In genomic region chr1:168342572-168343280, GRCh38 we compare ENCODE assay signal across 8 cellular contexts.
A peak's percentile ranks its signal among the peaks of the same experiment; 100 is the strongest.
DNase-seq lines count a peak whose midpoint lies in the region; TF ChIP-seq lines count a peak whose summit lies in the region.

No MANE protein-coding gene starts in this region.

- DNase-seq in HEK293T (ENCODE audit: extremely low spot score) = peak; percentile 83
- DNase-seq in MV-4-11 (lab: John Stamatoyannopoulos, UW) = peak; percentile 60
- peak; percentile 75 for DNase-seq in SK-N-DZ (ENCODE audit: low spot score)
- peak; percentile 92 for DNase-seq in activated naive CD4-positive, alpha-beta T cell treated with anti-CD3 and anti-CD28 coated beads for 36 hours
- peak; percentile 82 for DNase-seq in glomerular visceral epithelial cell (ENCODE audit: extremely low spot score)
- peak; percentile 90 to 94 (median 92) for DNase-seq in ovary
- peak; percentile 81 to 87 for DNase-seq in thyroid gland

- TF ChIP-seq CTCF in ovary (IDR thresholded peaks at IDR 0.05) (peak; percentile 81 to 89 (median 85)), thyroid gland (IDR thresholded peaks at IDR 0.05) (peak; percentile 53 to 82 (median 70))

- no peak overlapping the region for H3K27ac Mint-ChIP-seq in activated naive CD4-positive, alpha-beta T cell treated with anti-CD3 and anti-CD28 coated beads for 36 hours

- H3K4me3 Mint-ChIP-seq in activated naive CD4-positive, alpha-beta T cell treated with anti-CD3 and anti-CD28 coated beads for 36 hours = no peak overlapping the region

- TF ChIP-seq POLR2A in ovary (IDR thresholded peaks at IDR 0.05) (no peak), thyroid gland (IDR thresholded peaks at IDR 0.05) (no peak)

- TF ChIP-seq EP300 in ovary (IDR thresholded peaks at IDR 0.05) = no peak

- H3K27ac ChIP-seq in ovary (peak overlapping the region in 1 of 2 donors; percentile 44), thyroid gland (no peak overlapping the region)

- H3K36me3 Mint-ChIP-seq in activated naive CD4-positive, alpha-beta T cell treated with anti-CD3 and anti-CD28 coated beads for 36 hours (ENCODE audit: low read depth) = no peaks in the 10 kb centered on the region

- CTCF ChIA-PET in HEK293T (lab: Yijun Ruan, JAX) = interaction anchor here (0.6 to 2.5 kb wide), 23 partner anchors 8 to 1007 kb away, joined by 3 to 19 read pairs (median 4); no protein-coding TSS in a partner anchor
- CTCF ChIA-PET in activated naive CD4-positive, alpha-beta T cell treated with anti-CD3 and anti-CD28 coated beads for 36 hours (lab: Charles Lee) = interaction anchor here (0.6 to 5.2 kb wide), 54 partner anchors 9 to 1024 kb away, joined by 3 to 72 read pairs (median 5); partner anchors contain the start of gene SFT2D2

- H3K36me3 ChIP-seq in ES-I3 (ENCODE audit: insufficient read depth, low read length) (no peaks in the 10 kb centered on the region), ovary (no peaks in the 10 kb centered on the region), thyroid gland (no peaks in the 10 kb centered on the region)

- H3K9me3 Mint-ChIP-seq in activated naive CD4-positive, alpha-beta T cell treated with anti-CD3 and anti-CD28 coated beads for 36 hours = no peaks in the 10 kb centered on the region

- no peaks in the 10 kb centered on the region for H3K27me3 Mint-ChIP-seq in activated naive CD4-positive, alpha-beta T cell treated with anti-CD3 and anti-CD28 coated beads for 36 hours (ENCODE audit: low read depth)

- 6 to 7% (median 6%) methylated on average over 21 of the region's 21 CpGs for WGBS in ovary, 3 donors
- WGBS in thyroid gland, 2 donors = 12 to 14% methylated on average over 21 of the region's 21 CpGs

- H3K4me3 ChIP-seq in ovary (no peak overlapping the region), thyroid gland (replicated peaks in 1 of 3) (no peak overlapping the region)

- peaks cover 19% of the 10 kb centered on the region for H3K4me1 Mint-ChIP-seq in activated naive CD4-positive, alpha-beta T cell treated with anti-CD3 and anti-CD28 coated beads for 36 hours (ENCODE audit: low read depth)

- POLR2A ChIA-PET in HEK293T (lab: Yijun Ruan, JAX) = interaction anchor here (1.4 kb wide), 1 partner anchor 117 kb away, joined by 4 read pairs; the partner anchor contains the start of gene SFT2D2

- H3K9me3 ChIP-seq in ES-I3 (ENCODE audit: control insufficient read depth, insufficient read depth, low read length) = 0 out of 2 replicates have a peak, but pooled peaks cover 4% of the 10 kb centered on the region
- no peaks in the 10 kb centered on the region for H3K9me3 ChIP-seq in ovary
- no peaks in the 10 kb centered on the region for H3K9me3 ChIP-seq in thyroid gland

- H3K9ac ChIP-seq in ES-I3 (ENCODE audit: low read depth, low read length) = peak overlapping the region; percentile 45; the same call in 1 of the 2 replicates

- intact Hi-C loops in activated naive CD4-positive, alpha-beta T cell treated with anti-CD3 and anti-CD28 coated beads for 36 hours (cut with micrococcal nuclease) = loop anchor here (1.0 to 10.0 kb wide), 11 partner anchors 21 to 1025 kb away; partner anchors contain the start of genes ATP1B1, BLZF1 and NME7
- intact Hi-C loops in ovary (cut with DNase I) = no loop called here
- intact Hi-C loops in thyroid gland (cut with DNase I) = loop anchor here (10.0 kb wide), 2 partner anchors 222 to 1002 kb away; no protein-coding TSS in a partner anchor

- H3K4me1 ChIP-seq in ES-I3 (ENCODE audit: insufficient read depth, low read length) = no peaks in the 10 kb centered on the region
- H3K4me1 ChIP-seq in ovary (ENCODE audit: insufficient read depth) = no peaks in the 10 kb centered on the region
- H3K4me1 ChIP-seq in thyroid gland = no peaks in the 10 kb centered on the region

- H3K27me3 ChIP-seq in ovary = no peaks in the 10 kb centered on the region
- H3K27me3 ChIP-seq in thyroid gland = no peaks in the 10 kb centered on the region

TF ChIP-seq in HEK293T, 16 proteins besides CTCF, POLR2A, EP300 and RAD21:
- TF ChIP-seq FOXK2 (IDR thresholded peaks at IDR 0.05) (no peak), CTBP1 (IDR thresholded peaks at IDR 0.05; ENCODE audit: borderline replicate concordance) (no peak), ELF4 (IDR thresholded peaks at IDR 0.05) (no peak), BHLHE40 (IDR thresholded peaks at IDR 0.05; ENCODE audit: borderline replicate concordance) (no peak), L3MBTL2 (conservative IDR thresholded peaks at IDR 0.05) (no peak), SP1 (IDR thresholded peaks at IDR 0.05) (no peak), TARDBP (IDR thresholded peaks at IDR 0.05) (no peak), HDGF (IDR thresholded peaks at IDR 0.05; ENCODE audit: borderline replicate concordance) (no peak), ZNF384 (IDR thresholded peaks at IDR 0.05) (no peak), SUZ12 (IDR thresholded peaks at IDR 0.05) (no peak)

Comparison
In these comparisons a context has a peak if more than half of its experiments do, and no peak if none do; other contexts are left out.
1. intact Hi-C loops: an anchor here in activated naive CD4-positive, alpha-beta T cell treated with anti-CD3 and anti-CD28 coated beads for 36 hours (1.0 to 10.0 kb wide) and thyroid gland (10.0 kb wide); none called in ovary.